In the genomic region with DNA sequence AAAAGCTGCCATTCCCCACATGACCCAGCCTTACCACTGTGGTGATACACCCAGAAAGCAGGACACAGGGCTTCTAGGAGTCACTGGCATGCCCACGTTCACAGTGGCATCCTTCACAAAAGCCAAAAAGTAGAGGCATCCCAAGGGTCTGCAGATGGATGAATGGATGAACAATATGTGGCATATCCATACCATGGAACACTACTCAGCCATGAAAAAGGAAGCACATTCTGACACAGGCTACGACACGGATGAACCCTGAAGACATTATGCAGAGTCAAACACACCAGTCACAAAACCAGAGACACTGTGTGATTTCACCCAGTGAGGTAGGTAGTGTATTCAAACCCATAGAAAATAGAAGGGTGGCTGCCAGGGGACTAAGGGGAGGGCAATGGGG, we compare ENCODE assay signal across 33 cellular contexts.
"Had no signal": no experiment of that assay in that cellular context is flagged by ENCODE, and none has a peak within 500 bp of the region (broad histone marks: within the 10 kb centered on the region; RNA-seq: fewer than 3 reads in every experiment).

No MANE protein-coding gene starts in this region.

- H3K27me3 ChIP-seq: brain microvascular endothelial cell had no signal

- H3K4me3 ChIP-seq: PC-9 had no signal

- ATAC-seq: activated CD8-positive, alpha-beta memory T cell treated with anti-CD3 and anti-CD28 coated beads, Interleukin-2, amount 10 ng/mL, durations not matched to agents 7 days and 5 days; activated naive CD8-positive, alpha-beta T cell treated with anti-CD3 and anti-CD28 coated beads, Interleukin-2, amount 50 U/mL, for 24 hours; Right ventricle myocardium inferior; SK-N-SH treated with all-trans-retinoic acid at 6 μM for 48 hours had no signal

- H3K27ac ChIP-seq: brain microvascular endothelial cell, PC-9, RWPE1, WERI-Rb-1 had no signal

- H2AFZ ChIP-seq: PC-9 had no signal

- FAIRE-seq: RCC 7860 had no signal

- H3K4me2 ChIP-seq: PC-9 had no signal

- H3K36me3 ChIP-seq: WERI-Rb-1 had no signal

- DNase-seq: activated CD4-positive, alpha-beta memory T cell treated with anti-CD3 and anti-CD28 coated beads, Interleukin-2, amount 10 ng/mL, durations not matched to agents 7 days and 5 days; activated CD4-positive, alpha-beta T cell treated with anti-CD3 and anti-CD28 coated beads for 1 hour; activated CD4-positive, alpha-beta T cell treated with anti-CD3 and anti-CD28 coated beads for 48 hours; activated CD4-positive, CD25-positive, alpha-beta regulatory T cell; activated CD8-positive, alpha-beta memory T cell treated with anti-CD3 and anti-CD28 coated beads for 24 hours; activated CD8-positive, alpha-beta memory T cell treated with anti-CD3 and anti-CD28 coated beads, Interleukin-2, amount 10 ng/mL, durations not matched to agents 7 days and 5 days; activated CD8-positive, alpha-beta memory T cell treated with anti-CD3 and anti-CD28 coated beads, Interleukin-2, amount 50 U/mL, for 48 hours; activated effector memory CD4-positive, alpha-beta T cell treated with Interleukin-2 at 50 U/mL for 16 hours; activated naive CD4-positive, alpha-beta T cell treated with anti-CD3 and anti-CD28 coated beads, Interleukin-2, amount 10 ng/mL, durations not matched to agents 7 days and 5 days; activated naive CD8-positive, alpha-beta T cell treated with anti-CD3 and anti-CD28 coated beads, Interleukin-2, amount 50 U/mL, for 24 hours; activated T-cell treated with anti-CD3 and anti-CD28 coated beads, Interleukin-2, amount 50 U/mL, for 48 hours; anterior cingulate cortex; brain microvascular endothelial cell; NCI-H1092 treated with DMSO at 0.1 percent for 48 hours; NCI-H1417; NCI-H146; NCI-H187; NCI-H2029 treated with DMSO at 0.1 percent for 48 hours; NCI-H2107; NCI-H2171; NCI-H510A; NCI-H526; NCI-H748 treated with DMSO at 0.1 percent for 48 hours; NK-92 treated with Interleukin-12 subunit alpha and Interleukin-12 subunit beta, amount 100 ng/mL, for 24 hours; PC-9; SIG-M5; T-helper 1 cell; T1000; WERI-Rb-1 had no signal
